1 cellular context compared by ENCODE assay signal in genomic region chr16:58392215-58393137, GRCh38.
TF ChIP-seq lines count a peak whose summit lies in the region.

Gene GINS3, plus strand, starts transcription at chr16:58392471. Its CDS starts 131 bp downstream, at chr16:58392602.

TF ChIP-seq in HEK293, 187 proteins besides CTCF, POLR2A, EP300 and RAD21 (continued from another document):
- TF ChIP-seq, protein P1, sequence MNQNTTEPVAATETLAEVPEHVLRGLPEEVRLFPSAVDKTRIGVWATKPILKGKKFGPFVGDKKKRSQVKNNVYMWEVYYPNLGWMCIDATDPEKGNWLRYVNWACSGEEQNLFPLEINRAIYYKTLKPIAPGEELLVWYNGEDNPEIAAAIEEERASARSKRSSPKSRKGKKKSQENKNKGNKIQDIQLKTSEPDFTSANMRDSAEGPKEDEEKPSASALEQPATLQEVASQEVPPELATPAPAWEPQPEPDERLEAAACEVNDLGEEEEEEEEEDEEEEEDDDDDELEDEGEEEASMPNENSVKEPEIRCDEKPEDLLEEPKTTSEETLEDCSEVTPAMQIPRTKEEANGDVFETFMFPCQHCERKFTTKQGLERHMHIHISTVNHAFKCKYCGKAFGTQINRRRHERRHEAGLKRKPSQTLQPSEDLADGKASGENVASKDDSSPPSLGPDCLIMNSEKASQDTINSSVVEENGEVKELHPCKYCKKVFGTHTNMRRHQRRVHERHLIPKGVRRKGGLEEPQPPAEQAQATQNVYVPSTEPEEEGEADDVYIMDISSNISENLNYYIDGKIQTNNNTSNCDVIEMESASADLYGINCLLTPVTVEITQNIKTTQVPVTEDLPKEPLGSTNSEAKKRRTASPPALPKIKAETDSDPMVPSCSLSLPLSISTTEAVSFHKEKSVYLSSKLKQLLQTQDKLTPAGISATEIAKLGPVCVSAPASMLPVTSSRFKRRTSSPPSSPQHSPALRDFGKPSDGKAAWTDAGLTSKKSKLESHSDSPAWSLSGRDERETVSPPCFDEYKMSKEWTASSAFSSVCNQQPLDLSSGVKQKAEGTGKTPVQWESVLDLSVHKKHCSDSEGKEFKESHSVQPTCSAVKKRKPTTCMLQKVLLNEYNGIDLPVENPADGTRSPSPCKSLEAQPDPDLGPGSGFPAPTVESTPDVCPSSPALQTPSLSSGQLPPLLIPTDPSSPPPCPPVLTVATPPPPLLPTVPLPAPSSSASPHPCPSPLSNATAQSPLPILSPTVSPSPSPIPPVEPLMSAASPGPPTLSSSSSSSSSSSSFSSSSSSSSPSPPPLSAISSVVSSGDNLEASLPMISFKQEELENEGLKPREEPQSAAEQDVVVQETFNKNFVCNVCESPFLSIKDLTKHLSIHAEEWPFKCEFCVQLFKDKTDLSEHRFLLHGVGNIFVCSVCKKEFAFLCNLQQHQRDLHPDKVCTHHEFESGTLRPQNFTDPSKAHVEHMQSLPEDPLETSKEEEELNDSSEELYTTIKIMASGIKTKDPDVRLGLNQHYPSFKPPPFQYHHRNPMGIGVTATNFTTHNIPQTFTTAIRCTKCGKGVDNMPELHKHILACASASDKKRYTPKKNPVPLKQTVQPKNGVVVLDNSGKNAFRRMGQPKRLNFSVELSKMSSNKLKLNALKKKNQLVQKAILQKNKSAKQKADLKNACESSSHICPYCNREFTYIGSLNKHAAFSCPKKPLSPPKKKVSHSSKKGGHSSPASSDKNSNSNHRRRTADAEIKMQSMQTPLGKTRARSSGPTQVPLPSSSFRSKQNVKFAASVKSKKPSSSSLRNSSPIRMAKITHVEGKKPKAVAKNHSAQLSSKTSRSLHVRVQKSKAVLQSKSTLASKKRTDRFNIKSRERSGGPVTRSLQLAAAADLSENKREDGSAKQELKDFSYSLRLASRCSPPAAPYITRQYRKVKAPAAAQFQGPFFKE (tag by site-specific recombination; IDR thresholded peaks at IDR 0.05; ENCODE audit: borderline replicate concordance): peak; percentile 93
- no peak; the same call in 1 of the 2 replicates for TF ChIP-seq WT1 (tag by site-specific recombination; IDR thresholded peaks at IDR 0.05)
- TF ChIP-seq, protein P2, sequence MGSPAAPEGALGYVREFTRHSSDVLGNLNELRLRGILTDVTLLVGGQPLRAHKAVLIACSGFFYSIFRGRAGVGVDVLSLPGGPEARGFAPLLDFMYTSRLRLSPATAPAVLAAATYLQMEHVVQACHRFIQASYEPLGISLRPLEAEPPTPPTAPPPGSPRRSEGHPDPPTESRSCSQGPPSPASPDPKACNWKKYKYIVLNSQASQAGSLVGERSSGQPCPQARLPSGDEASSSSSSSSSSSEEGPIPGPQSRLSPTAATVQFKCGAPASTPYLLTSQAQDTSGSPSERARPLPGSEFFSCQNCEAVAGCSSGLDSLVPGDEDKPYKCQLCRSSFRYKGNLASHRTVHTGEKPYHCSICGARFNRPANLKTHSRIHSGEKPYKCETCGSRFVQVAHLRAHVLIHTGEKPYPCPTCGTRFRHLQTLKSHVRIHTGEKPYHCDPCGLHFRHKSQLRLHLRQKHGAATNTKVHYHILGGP (tag by site-specific recombination; IDR thresholded peaks at IDR 0.05): peak; percentile 64; the same call in 1 of the 2 replicates
- TF ChIP-seq, protein P3, sequence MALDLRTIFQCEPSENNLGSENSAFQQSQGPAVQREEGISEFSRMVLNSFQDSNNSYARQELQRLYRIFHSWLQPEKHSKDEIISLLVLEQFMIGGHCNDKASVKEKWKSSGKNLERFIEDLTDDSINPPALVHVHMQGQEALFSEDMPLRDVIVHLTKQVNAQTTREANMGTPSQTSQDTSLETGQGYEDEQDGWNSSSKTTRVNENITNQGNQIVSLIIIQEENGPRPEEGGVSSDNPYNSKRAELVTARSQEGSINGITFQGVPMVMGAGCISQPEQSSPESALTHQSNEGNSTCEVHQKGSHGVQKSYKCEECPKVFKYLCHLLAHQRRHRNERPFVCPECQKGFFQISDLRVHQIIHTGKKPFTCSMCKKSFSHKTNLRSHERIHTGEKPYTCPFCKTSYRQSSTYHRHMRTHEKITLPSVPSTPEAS (tag by site-specific recombination; IDR thresholded peaks at IDR 0.05): no peak
- TF ChIP-seq ZNF311 (tag by site-specific recombination; IDR thresholded peaks at IDR 0.05; ENCODE audit: borderline replicate concordance): no peak
- TF ChIP-seq, protein P4, sequence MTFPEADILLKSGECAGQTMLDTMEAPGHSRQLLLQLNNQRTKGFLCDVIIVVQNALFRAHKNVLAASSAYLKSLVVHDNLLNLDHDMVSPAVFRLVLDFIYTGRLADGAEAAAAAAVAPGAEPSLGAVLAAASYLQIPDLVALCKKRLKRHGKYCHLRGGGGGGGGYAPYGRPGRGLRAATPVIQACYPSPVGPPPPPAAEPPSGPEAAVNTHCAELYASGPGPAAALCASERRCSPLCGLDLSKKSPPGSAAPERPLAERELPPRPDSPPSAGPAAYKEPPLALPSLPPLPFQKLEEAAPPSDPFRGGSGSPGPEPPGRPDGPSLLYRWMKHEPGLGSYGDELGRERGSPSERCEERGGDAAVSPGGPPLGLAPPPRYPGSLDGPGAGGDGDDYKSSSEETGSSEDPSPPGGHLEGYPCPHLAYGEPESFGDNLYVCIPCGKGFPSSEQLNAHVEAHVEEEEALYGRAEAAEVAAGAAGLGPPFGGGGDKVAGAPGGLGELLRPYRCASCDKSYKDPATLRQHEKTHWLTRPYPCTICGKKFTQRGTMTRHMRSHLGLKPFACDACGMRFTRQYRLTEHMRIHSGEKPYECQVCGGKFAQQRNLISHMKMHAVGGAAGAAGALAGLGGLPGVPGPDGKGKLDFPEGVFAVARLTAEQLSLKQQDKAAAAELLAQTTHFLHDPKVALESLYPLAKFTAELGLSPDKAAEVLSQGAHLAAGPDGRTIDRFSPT (tag by site-specific recombination; IDR thresholded peaks at IDR 0.05): no peak
- TF ChIP-seq ZNF280D (tag by site-specific recombination; IDR thresholded peaks at IDR 0.05): 0 out of 2 replicates have a peak, but pooled peaks have one; percentile 48
- TF ChIP-seq ZNF549 (tag by site-specific recombination; IDR thresholded peaks at IDR 0.05): no peak
- TF ChIP-seq ZNF221 (tag by site-specific recombination; IDR thresholded peaks at IDR 0.05; ENCODE audit: borderline replicate concordance): no peak
- peak; percentile 85 for TF ChIP-seq MZF1 (tag by site-specific recombination; IDR thresholded peaks at IDR 0.05; ENCODE audit: borderline replicate concordance)
- no peak for TF ChIP-seq ZBTB49 (tag by site-specific recombination; IDR thresholded peaks at IDR 0.05; ENCODE audit: low read depth)
- 0 out of 2 replicates have a peak, but pooled peaks have one; percentile 30 for TF ChIP-seq ZNF404 (tag by site-specific recombination; IDR thresholded peaks at IDR 0.05)
- no peak for TF ChIP-seq ZNF514 (tag by site-specific recombination; IDR thresholded peaks at IDR 0.05)
- no peak for TF ChIP-seq BCL11A (tag by site-specific recombination; IDR thresholded peaks at IDR 0.05; ENCODE audit: low read depth)
- peak; percentile 71 for TF ChIP-seq ZNF629 (tag by site-specific recombination; IDR thresholded peaks at IDR 0.05)
- peak; percentile 94 for TF ChIP-seq KLF1 (tag by site-specific recombination; IDR thresholded peaks at IDR 0.05)
- TF ChIP-seq ZNF654 (tag by site-specific recombination; IDR thresholded peaks at IDR 0.05; ENCODE audit: low read depth): no peak
- TF ChIP-seq ZNF274 (IDR thresholded peaks at IDR 0.05; ENCODE audit: low read length): no peak
- TF ChIP-seq ZNF274 (tag by site-specific recombination; IDR thresholded peaks at IDR 0.05; ENCODE audit: borderline replicate concordance): no peak
- TF ChIP-seq ZNF174 (tag by site-specific recombination; IDR thresholded peaks at IDR 0.05): no peak
- peak; percentile 7; the same call in 1 of the 2 replicates for TF ChIP-seq ZNF513 (tag by site-specific recombination; IDR thresholded peaks at IDR 0.05)
- peak; percentile 96 for TF ChIP-seq ZBTB10 (tag by site-specific recombination; IDR thresholded peaks at IDR 0.05)
- TF ChIP-seq ZNF398 (tag by site-specific recombination; IDR thresholded peaks at IDR 0.05): peak; percentile 72
- peak; percentile 83 for TF ChIP-seq ZBTB21 (tag by site-specific recombination; IDR thresholded peaks at IDR 0.05)
- TF ChIP-seq ZNF2 (tag by site-specific recombination; IDR thresholded peaks at IDR 0.05): peak; percentile 93
- peak; percentile 97 for TF ChIP-seq ZNF24 (tag by site-specific recombination; IDR thresholded peaks at IDR 0.05)
- 0 out of 2 replicates have a peak, but pooled peaks have one; percentile 50 for TF ChIP-seq IKZF3 (tag by site-specific recombination; IDR thresholded peaks at IDR 0.05)
- TF ChIP-seq ZSCAN23 (tag by site-specific recombination; IDR thresholded peaks at IDR 0.05): peak; percentile 64; the same call in 1 of the 2 replicates
- TF ChIP-seq ZNF585B (tag by site-specific recombination; IDR thresholded peaks at IDR 0.05): no peak
- 0 out of 2 replicates have a peak, but pooled peaks have one; percentile 52 for TF ChIP-seq ZNF239 (tag by site-specific recombination; IDR thresholded peaks at IDR 0.05)
- TF ChIP-seq HOXC10 (CRISPR knock-in tag; IDR thresholded peaks at IDR 0.05): no peak
TF ChIP-seq in HEK293: peak in this region for 95.
